Comparison of ENCODE assay signal across 24 cellular contexts in genomic region chr6:50180646-50181045, GRCh38.
"Had no signal": no experiment of that assay in that cellular context is flagged by ENCODE, and none has a peak within 500 bp of the region (broad histone marks: within the 10 kb centered on the region; RNA-seq: fewer than 3 reads in every experiment).

No MANE protein-coding gene starts in this region.

- DNase-seq: activated CD4-positive, alpha-beta T cell treated with anti-CD3 and anti-CD28 coated beads for 36 hours; activated CD4-positive, alpha-beta T cell treated with anti-CD3 and anti-CD28 coated beads, Interleukin-2, amount 10 ng/mL, durations not matched to agents 7 days and 5 days; activated CD4-positive, alpha-beta T cell treated with anti-CD3 and anti-CD28 coated beads, Interleukin-2, amount 50 U/mL, for 48 hours; activated CD8-positive, alpha-beta T cell treated with anti-CD3 and anti-CD28 coated beads, Interleukin-2, amount 10 ng/mL, durations not matched to agents 7 days and 5 days; activated gamma-delta T cell; activated naive CD4-positive, alpha-beta T cell treated with Interleukin-2 at 50 U/mL for 16 hours; activated naive CD8-positive, alpha-beta T cell treated with anti-CD3 and anti-CD28 coated beads, Interleukin-2, amount 10 ng/mL, durations not matched to agents 7 days and 5 days; activated T-cell treated with anti-CD3 and anti-CD28 coated beads, Interleukin-2, amount 50 U/mL, for 24 hours; amygdala; colonic mucosa; NCI-H1105; NCI-H1417 treated with DMSO at 0.1 percent for 48 hours; NCI-H187 treated with DMSO at 0.1 percent for 48 hours; NCI-H2081; NCI-H2171 treated with DMSO at 0.1 percent for 48 hours; NCI-H2227 treated with DMSO at 0.1 percent for 48 hours; NCI-H446; NCI-H510A treated with DMSO at 0.1 percent for 48 hours; NCI-H69; NCI-H82; PC-3; Peyer's patch; RPMI8226; SHP77 treated with DMSO at 0.1 percent for 48 hours had no signal
